In the genomic region with DNA sequence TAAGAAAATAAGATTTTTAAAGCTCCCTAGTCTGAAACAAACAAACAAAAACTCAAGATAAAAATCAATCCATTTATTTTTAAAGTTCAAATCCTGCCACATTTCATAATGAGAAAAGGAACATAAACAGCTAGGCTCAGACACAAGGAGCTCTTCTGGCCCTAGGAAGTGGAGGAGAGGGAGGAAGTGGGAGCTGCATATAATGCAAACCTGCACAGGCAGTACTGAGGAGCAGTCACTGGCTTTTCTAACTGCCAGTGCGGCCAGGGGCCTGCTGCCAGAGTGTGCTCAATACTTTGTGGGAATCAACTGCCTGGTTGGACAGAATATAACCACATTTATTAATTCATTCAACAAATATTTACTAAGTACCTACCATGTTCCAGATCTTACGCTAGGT, we compare ENCODE assay signal across 18 cellular contexts.
"Had no signal": no experiment of that assay in that cellular context is flagged by ENCODE, and none has a peak within 500 bp of the region (broad histone marks: within the 10 kb centered on the region; RNA-seq: fewer than 3 reads in every experiment).

No MANE protein-coding gene starts in this region.

- H3K4me3 ChIP-seq: lung, right lobe of liver, testis had no signal

- H3K9me3 ChIP-seq: right lobe of liver, testis had no signal

- DNase-seq: activated CD4-positive, alpha-beta T cell treated with anti-CD3 and anti-CD28 coated beads for 1 hour; activated CD4-positive, alpha-beta T cell treated with anti-CD3 and anti-CD28 coated beads, Interleukin-2, amount 50 U/mL, for 4 hours; activated effector memory CD4-positive, alpha-beta T cell treated with anti-CD3 and anti-CD28 coated beads, Interleukin-2, amount 50 U/mL, for 16 hours; activated naive CD4-positive, alpha-beta T cell treated with anti-CD3 and anti-CD28 coated beads, Interleukin-2, amount 50 U/mL, for 16 hours; activated T-cell treated with anti-CD3 and anti-CD28 coated beads, Interleukin-2, amount 50 U/mL, for 72 hours; aorta; brain microvascular endothelial cell; central memory CD4-positive, alpha-beta T cell; endodermal cell; foreskin keratinocyte; right lobe of liver; stimulated activated CD4-positive, alpha-beta T cell treated with anti-CD3 and anti-CD28 coated beads, Interleukin-4, amount 100 ng/mL, for 24 hours; testis had no signal

- H3K4me1 ChIP-seq: foreskin keratinocyte, parathyroid adenoma, right lobe of liver had no signal

- H3K36me3 ChIP-seq: brain microvascular endothelial cell, right lobe of liver had no signal

- H2AFZ ChIP-seq: parathyroid adenoma had no signal

- H3K27ac ChIP-seq: brain microvascular endothelial cell, foreskin keratinocyte, parathyroid adenoma, right lobe of liver, testis, VCaP had no signal

- H3K27me3 ChIP-seq: brain microvascular endothelial cell, dorsolateral prefrontal cortex, right lobe of liver, testis had no signal

- ATAC-seq: activated T-cell treated with anti-CD3 and anti-CD28 coated beads, Interleukin-2, amount 50 U/mL, for 72 hours; foreskin keratinocyte; stimulated activated effector memory CD8-positive, alpha-beta T cell treated with anti-CD3 and anti-CD28 coated beads, Interleukin-12 subunit alpha, Interleukin-12 subunit beta, amount 100 ng/mL, for 72 hours had no signal

- H3K79me2 ChIP-seq: parathyroid adenoma had no signal

- H3K9ac ChIP-seq: parathyroid adenoma had no signal
